Comparison of ENCODE assay signal across 1 cellular context in genomic region chr2:85353876-85354285, GRCh38.
TF ChIP-seq lines count a peak whose summit lies in the region.

No MANE protein-coding gene starts in this region.

TF ChIP-seq in K562, 482 proteins besides CTCF, POLR2A, EP300 and RAD21 (continues in another document):
- TF ChIP-seq RBM17 (IDR thresholded peaks at IDR 0.05; ENCODE audit: borderline replicate concordance, low read depth, low read length) = no peak
- TF ChIP-seq ZFP36 (IDR thresholded peaks at IDR 0.05; ENCODE audit: low read depth, low read length, partially characterized antibody) = no peak
- TF ChIP-seq RB1 (IDR thresholded peaks at IDR 0.05; ENCODE audit: low read depth) = peak; percentile 4; the same call in 1 of the 2 replicates
- no peak for TF ChIP-seq E2F1 (CRISPR knock-in tag; IDR thresholded peaks at IDR 0.05)
- TF ChIP-seq CBX3 (IDR thresholded peaks at IDR 0.05; ENCODE audit: borderline replicate concordance in 1 of 2, low read length in 2 of 2) = no peak
- TF ChIP-seq BHLHE40 (IDR thresholded peaks at IDR 0.05; ENCODE audit: low read length) = 0 out of 2 replicates have a peak, but pooled peaks have one; percentile 22
- no peak for TF ChIP-seq RBM25 (IDR thresholded peaks at IDR 0.05; ENCODE audit: low read depth, low read length, severe bottlenecking)
- TF ChIP-seq, protein P1, sequence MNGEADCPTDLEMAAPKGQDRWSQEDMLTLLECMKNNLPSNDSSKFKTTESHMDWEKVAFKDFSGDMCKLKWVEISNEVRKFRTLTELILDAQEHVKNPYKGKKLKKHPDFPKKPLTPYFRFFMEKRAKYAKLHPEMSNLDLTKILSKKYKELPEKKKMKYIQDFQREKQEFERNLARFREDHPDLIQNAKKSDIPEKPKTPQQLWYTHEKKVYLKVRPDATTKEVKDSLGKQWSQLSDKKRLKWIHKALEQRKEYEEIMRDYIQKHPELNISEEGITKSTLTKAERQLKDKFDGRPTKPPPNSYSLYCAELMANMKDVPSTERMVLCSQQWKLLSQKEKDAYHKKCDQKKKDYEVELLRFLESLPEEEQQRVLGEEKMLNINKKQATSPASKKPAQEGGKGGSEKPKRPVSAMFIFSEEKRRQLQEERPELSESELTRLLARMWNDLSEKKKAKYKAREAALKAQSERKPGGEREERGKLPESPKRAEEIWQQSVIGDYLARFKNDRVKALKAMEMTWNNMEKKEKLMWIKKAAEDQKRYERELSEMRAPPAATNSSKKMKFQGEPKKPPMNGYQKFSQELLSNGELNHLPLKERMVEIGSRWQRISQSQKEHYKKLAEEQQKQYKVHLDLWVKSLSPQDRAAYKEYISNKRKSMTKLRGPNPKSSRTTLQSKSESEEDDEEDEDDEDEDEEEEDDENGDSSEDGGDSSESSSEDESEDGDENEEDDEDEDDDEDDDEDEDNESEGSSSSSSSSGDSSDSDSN (IDR thresholded peaks at IDR 0.05; ENCODE audit: borderline replicate concordance in 1 of 2, low read depth in 2 of 2, low read length in 2 of 2) = no peak
- TF ChIP-seq NCOA6 (IDR thresholded peaks at IDR 0.05) = no peak
- no peak for TF ChIP-seq CAMTA2 (CRISPR knock-in tag; conservative IDR thresholded peaks at IDR 0.05)
- TF ChIP-seq, protein P2, sequence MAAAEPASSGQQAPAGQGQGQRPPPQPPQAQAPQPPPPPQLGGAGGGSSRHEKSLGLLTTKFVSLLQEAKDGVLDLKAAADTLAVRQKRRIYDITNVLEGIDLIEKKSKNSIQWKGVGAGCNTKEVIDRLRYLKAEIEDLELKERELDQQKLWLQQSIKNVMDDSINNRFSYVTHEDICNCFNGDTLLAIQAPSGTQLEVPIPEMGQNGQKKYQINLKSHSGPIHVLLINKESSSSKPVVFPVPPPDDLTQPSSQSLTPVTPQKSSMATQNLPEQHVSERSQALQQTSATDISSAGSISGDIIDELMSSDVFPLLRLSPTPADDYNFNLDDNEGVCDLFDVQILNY (CRISPR knock-in tag; IDR thresholded peaks at IDR 0.05) = no peak
- no peak for TF ChIP-seq C11orf30 (IDR thresholded peaks at IDR 0.05; ENCODE audit: low read depth)
- TF ChIP-seq CCAR2 (IDR thresholded peaks at IDR 0.05; ENCODE audit: low read depth, low read length) = no peak
- no peak for TF ChIP-seq ZNF408 (CRISPR knock-in tag; IDR thresholded peaks at IDR 0.05; ENCODE audit: low read depth)
- TF ChIP-seq SMARCB1 (IDR thresholded peaks at IDR 0.05; ENCODE audit: insufficient read length, low read depth) = peak; percentile 22
- no peak for TF ChIP-seq MBD2 (IDR thresholded peaks at IDR 0.05; ENCODE audit: borderline replicate concordance, low read depth)
- TF ChIP-seq, protein P3, sequence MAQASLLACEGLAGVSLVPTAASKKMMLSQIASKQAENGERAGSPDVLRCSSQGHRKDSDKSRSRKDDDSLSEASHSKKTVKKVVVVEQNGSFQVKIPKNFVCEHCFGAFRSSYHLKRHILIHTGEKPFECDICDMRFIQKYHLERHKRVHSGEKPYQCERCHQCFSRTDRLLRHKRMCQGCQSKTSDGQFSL (CRISPR knock-in tag; IDR thresholded peaks at IDR 0.05) = no peak; the same call in 1 of the 2 replicates
- TF ChIP-seq, protein P3 (tag; IDR thresholded peaks at IDR 0.05) = no peak
- no peak for TF ChIP-seq ZNF780A (CRISPR knock-in tag; IDR thresholded peaks at IDR 0.05)
- TF ChIP-seq ZNF436 (CRISPR knock-in tag; IDR thresholded peaks at IDR 0.05) = no peak
- no peak for TF ChIP-seq BMI1 (IDR thresholded peaks at IDR 0.05; ENCODE audit: low read length)
- TF ChIP-seq, protein P4, sequence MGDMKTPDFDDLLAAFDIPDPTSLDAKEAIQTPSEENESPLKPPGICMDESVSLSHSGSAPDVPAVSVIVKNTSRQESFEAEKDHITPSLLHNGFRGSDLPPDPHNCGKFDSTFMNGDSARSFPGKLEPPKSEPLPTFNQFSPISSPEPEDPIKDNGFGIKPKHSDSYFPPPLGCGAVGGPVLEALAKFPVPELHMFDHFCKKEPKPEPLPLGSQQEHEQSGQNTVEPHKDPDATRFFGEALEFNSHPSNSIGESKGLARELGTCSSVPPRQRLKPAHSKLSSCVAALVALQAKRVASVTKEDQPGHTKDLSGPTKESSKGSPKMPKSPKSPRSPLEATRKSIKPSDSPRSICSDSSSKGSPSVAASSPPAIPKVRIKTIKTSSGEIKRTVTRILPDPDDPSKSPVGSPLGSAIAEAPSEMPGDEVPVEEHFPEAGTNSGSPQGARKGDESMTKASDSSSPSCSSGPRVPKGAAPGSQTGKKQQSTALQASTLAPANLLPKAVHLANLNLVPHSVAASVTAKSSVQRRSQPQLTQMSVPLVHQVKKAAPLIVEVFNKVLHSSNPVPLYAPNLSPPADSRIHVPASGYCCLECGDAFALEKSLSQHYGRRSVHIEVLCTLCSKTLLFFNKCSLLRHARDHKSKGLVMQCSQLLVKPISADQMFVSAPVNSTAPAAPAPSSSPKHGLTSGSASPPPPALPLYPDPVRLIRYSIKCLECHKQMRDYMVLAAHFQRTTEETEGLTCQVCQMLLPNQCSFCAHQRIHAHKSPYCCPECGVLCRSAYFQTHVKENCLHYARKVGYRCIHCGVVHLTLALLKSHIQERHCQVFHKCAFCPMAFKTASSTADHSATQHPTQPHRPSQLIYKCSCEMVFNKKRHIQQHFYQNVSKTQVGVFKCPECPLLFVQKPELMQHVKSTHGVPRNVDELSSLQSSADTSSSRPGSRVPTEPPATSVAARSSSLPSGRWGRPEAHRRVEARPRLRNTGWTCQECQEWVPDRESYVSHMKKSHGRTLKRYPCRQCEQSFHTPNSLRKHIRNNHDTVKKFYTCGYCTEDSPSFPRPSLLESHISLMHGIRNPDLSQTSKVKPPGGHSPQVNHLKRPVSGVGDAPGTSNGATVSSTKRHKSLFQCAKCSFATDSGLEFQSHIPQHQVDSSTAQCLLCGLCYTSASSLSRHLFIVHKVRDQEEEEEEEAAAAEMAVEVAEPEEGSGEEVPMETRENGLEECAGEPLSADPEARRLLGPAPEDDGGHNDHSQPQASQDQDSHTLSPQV (IDR thresholded peaks at IDR 0.05) = peak; percentile 41; the same call in 1 of the 2 replicates
- 0 out of 2 replicates have a peak, but pooled peaks have one; percentile 7 for TF ChIP-seq TARDBP (IDR thresholded peaks at IDR 0.05)
- no peak for TF ChIP-seq HLTF (IDR thresholded peaks at IDR 0.05)
- 0 out of 2 replicates have a peak, but pooled peaks have one; percentile 18 for TF ChIP-seq CREM (IDR thresholded peaks at IDR 0.05; ENCODE audit: low read depth)
- TF ChIP-seq HCFC1 (IDR thresholded peaks at IDR 0.05; ENCODE audit: low read depth, low read length) = no peak
- no peak for TF ChIP-seq HDAC6 (IDR thresholded peaks at IDR 0.05; ENCODE audit: low read depth, low read length)
- no peak for TF ChIP-seq SRSF3 (IDR thresholded peaks at IDR 0.05; ENCODE audit: insufficient read depth, low read length)
- no peak for TF ChIP-seq TBP (optimal IDR thresholded peaks at IDR 0.05; ENCODE audit: low read depth, low read length)
- no peak for TF ChIP-seq ZNF75A (CRISPR knock-in tag; IDR thresholded peaks at IDR 0.05)
- TF ChIP-seq HOXB6 (CRISPR knock-in tag; IDR thresholded peaks at IDR 0.05; ENCODE audit: borderline replicate concordance) = no peak
- TF ChIP-seq FIP1L1 (IDR thresholded peaks at IDR 0.05; ENCODE audit: low read depth, low read length, poor library complexity, severe bottlenecking) = no peak
- TF ChIP-seq, protein P5, sequence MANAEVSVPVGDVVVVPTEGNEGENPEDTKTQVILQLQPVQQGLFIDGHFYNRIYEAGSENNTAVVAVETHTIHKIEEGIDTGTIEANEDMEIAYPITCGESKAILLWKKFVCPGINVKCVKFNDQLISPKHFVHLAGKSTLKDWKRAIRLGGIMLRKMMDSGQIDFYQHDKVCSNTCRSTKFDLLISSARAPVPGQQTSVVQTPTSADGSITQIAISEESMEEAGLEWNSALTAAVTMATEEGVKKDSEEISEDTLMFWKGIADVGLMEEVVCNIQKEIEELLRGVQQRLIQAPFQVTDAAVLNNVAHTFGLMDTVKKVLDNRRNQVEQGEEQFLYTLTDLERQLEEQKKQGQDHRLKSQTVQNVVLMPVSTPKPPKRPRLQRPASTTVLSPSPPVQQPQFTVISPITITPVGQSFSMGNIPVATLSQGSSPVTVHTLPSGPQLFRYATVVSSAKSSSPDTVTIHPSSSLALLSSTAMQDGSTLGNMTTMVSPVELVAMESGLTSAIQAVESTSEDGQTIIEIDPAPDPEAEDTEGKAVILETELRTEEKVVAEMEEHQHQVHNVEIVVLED (CRISPR knock-in tag; IDR thresholded peaks at IDR 0.05) = no peak
- no peak for TF ChIP-seq FOXP1 (CRISPR knock-in tag; IDR thresholded peaks at IDR 0.05)
- TF ChIP-seq HMBOX1 (IDR thresholded peaks at IDR 0.05) = peak; percentile 12; the same call in 1 of the 2 replicates
- peak in 1 of 2 experiments; percentile 46; a peak in 1 of 4 replicates for TF ChIP-seq MNT (conservative IDR thresholded peaks at IDR 0.05)
- TF ChIP-seq, protein P6, sequence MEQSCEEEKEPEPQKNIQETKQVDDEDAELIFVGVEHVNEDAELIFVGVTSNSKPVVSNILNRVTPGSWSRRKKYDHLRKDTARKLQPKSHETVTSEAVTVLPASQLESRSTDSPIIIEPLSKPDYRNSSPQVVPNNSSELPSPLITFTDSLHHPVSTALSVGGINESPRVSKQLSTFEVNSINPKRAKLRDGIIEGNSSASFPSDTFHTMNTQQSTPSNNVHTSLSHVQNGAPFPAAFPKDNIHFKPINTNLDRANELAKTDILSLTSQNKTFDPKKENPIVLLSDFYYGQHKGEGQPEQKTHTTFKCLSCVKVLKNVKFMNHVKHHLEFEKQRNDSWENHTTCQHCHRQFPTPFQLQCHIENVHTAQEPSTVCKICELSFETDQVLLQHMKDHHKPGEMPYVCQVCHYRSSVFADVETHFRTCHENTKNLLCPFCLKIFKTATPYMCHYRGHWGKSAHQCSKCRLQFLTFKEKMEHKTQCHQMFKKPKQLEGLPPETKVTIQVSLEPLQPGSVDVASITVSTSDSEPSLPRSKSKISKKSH (CRISPR knock-in tag; IDR thresholded peaks at IDR 0.05) = no peak
- TF ChIP-seq E2F6 (IDR thresholded peaks at IDR 0.05; ENCODE audit: borderline replicate concordance in 1 of 2, extremely low read depth in 1 of 2, insufficient read depth in 1 of 2, insufficient read length in 1 of 2, low read depth in 1 of 2, low read length in 1 of 2, poor library complexity in 1 of 2, severe bottlenecking in 1 of 2) = peak in 1 of 2 experiments; percentile 26
- 0 out of 2 replicates have a peak, but pooled peaks have one; percentile 10 for TF ChIP-seq ZNF589 (CRISPR knock-in tag; IDR thresholded peaks at IDR 0.05; ENCODE audit: low read depth)
- 0 out of 2 replicates have a peak, but pooled peaks have one; percentile 15 for TF ChIP-seq HNRNPL (IDR thresholded peaks at IDR 0.05; ENCODE audit: low read depth, low read length)
- no peak for TF ChIP-seq SMC3 (conservative IDR thresholded peaks at IDR 0.05; ENCODE audit: insufficient read depth, low read depth, low read length)
- TF ChIP-seq BRD9 (IDR thresholded peaks at IDR 0.05; ENCODE audit: low read depth, partially characterized antibody) = no peak
- TF ChIP-seq ZNF165 (CRISPR knock-in tag; IDR thresholded peaks at IDR 0.05; ENCODE audit: borderline replicate concordance) = no peak
